30 cellular contexts compared by ENCODE assay signal in genomic region chrY:19706273-19706672, GRCh38. TPM values are rescaled to one million over a fixed set of nuclear protein-coding genes. Genes with fewer than 3 reads are reported as not detected.
"Had no signal": no experiment of that assay in that cellular context is flagged by ENCODE, and none has a peak within 500 bp of the region (broad histone marks: within the 10 kb centered on the region; RNA-seq: fewer than 3 reads in every experiment).

No MANE protein-coding gene starts in this region.

- H3K4me3 ChIP-seq: adrenal gland, breast epithelium, cardiac muscle cell, esophagus squamous epithelium had no signal

- H3K9me3 ChIP-seq: adrenal gland, breast epithelium, esophagus squamous epithelium had no signal

- ATAC-seq: activated CD4-positive, alpha-beta T cell treated with anti-CD3 and anti-CD28 coated beads for 36 hours; activated CD8-positive, alpha-beta memory T cell treated with anti-CD3 and anti-CD28 coated beads, Interleukin-2, amount 10 ng/mL, durations not matched to agents 7 days and 5 days; activated CD8-positive, alpha-beta T cell treated with anti-CD3 and anti-CD28 coated beads, Interleukin-2, amount 10 ng/mL, durations not matched to agents 7 days and 5 days; activated naive CD8-positive, alpha-beta T cell treated with anti-CD3 and anti-CD28 coated beads, Interleukin-2, amount 50 U/mL, for 24 hours; T-helper 17 cell had no signal

- DNase-seq: activated B cell treated with CpG ODN at 0.5 μM for 24 hours; activated CD4-positive, alpha-beta memory T cell treated with anti-CD3 and anti-CD28 coated beads for 36 hours; activated CD4-positive, alpha-beta T cell treated with anti-CD3 and anti-CD28 coated beads for 36 hours; activated CD4-positive, alpha-beta T cell treated with anti-CD3 and anti-CD28 coated beads, Interleukin-2, amount 10 ng/mL, durations not matched to agents 24 days and 14 days; activated CD4-positive, CD25-positive, alpha-beta regulatory T cell treated with anti-CD3 and anti-CD28 coated beads, Interleukin-2, amount 50 U/mL, for 72 hours; activated CD8-positive, alpha-beta memory T cell treated with anti-CD3 and anti-CD28 coated beads, Interleukin-2, amount 10 ng/mL, durations not matched to agents 7 days and 5 days; activated CD8-positive, alpha-beta memory T cell treated with anti-CD3 and anti-CD28 coated beads, Interleukin-2, amount 50 U/mL, for 4 hours; activated CD8-positive, alpha-beta T cell treated with anti-CD3 and anti-CD28 coated beads, Interleukin-2, amount 10 ng/mL, durations not matched to agents 7 days and 5 days; activated effector memory CD4-positive, alpha-beta T cell treated with anti-CD3 and anti-CD28 coated beads, Interleukin-2, amount 50 U/mL, for 16 hours; activated naive CD4-positive, alpha-beta T cell treated with anti-CD3 and anti-CD28 coated beads for 36 hours; activated naive CD8-positive, alpha-beta T cell treated with anti-CD3 and anti-CD28 coated beads for 36 hours; activated naive CD8-positive, alpha-beta T cell treated with anti-CD3 and anti-CD28 coated beads, Interleukin-2, amount 50 U/mL, for 24 hours; activated T-cell treated with anti-CD3 and anti-CD28 coated beads, Interleukin-2, amount 50 U/mL, for 1 hour; activated T-cell treated with anti-CD3 and anti-CD28 coated beads, Interleukin-2, amount 50 U/mL, for 48 hours; adrenal gland; amygdala; aorta; cortex of kidney; dermis blood vessel endothelial cell; effector CD4-positive, alpha-beta T cell; esophagus squamous epithelium; T-helper 1 cell; T-helper 17 cell; T1000; WERI-Rb-1 had no signal

- H3K27me3 ChIP-seq: adrenal gland, breast epithelium, cardiac muscle cell, esophagus squamous epithelium had no signal

- H3K27ac ChIP-seq: adrenal gland, breast epithelium, cardiac muscle cell, epithelial cell of prostate, esophagus squamous epithelium, WERI-Rb-1 had no signal

- H3K4me1 ChIP-seq: adrenal gland, breast epithelium, esophagus squamous epithelium had no signal

- H3K36me3 ChIP-seq: adrenal gland, breast epithelium, cardiac muscle cell, WERI-Rb-1 had no signal

RNA-seq across cellular contexts. Expression of gene KDM5D, which starts 38.3 kb away (rescaled TPM):
- total RNA-seq: aorta, cardiac muscle cell, chondrocyte, dermis blood vessel endothelial cell, fibroblast of lung had no signal
- polyA plus RNA-seq: cardiac muscle cell had no signal
